In the genomic region with DNA sequence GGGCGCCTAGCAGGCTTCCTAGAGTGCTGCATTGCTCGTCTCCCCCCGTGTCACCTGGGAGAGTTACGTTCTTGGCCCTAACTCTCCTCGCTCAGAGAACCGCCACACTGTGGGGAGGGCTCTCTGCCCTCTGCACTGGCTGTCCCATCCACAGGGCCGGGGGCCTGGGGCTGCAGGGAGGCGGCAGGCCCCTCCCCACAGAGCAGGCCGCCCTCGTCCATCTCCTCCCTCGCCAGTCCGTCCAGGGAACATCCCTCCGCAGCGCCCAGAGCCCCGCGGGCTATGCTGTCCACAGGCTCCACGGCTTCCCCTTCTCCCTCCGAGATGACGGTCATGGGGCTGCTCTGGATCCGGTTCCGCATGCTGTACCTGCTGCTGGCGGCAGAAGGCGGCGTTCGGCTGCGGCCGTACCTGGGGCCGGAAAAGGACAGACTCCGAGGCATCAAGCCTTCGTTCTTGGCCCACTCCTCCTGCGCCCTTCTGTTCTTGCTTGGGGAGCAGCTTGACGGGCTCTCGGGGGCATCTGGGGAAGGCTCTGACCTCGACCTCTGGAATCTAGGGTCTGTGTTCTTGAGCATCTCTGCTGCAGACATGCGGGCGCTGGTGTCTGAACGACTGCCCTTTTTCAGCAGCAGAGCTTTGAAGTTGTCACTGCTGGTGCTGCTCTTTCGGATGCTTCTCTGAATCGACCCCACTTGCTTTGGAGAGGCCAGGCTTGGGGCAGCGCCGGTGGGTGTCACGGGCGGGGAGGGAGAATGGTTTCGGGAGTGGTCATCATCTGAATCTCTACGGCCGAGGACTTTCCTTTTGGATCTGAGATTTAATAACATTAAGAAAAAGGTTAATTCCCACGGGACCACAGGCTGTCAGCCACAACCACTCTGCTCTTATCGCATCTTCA, we compare ENCODE assay signal across 1 cellular context.
TF ChIP-seq lines count a peak whose summit lies in the region.

No MANE protein-coding gene starts in this region.

TF ChIP-seq in WTC11, 78 proteins besides CTCF, POLR2A, EP300 and RAD21 (continued from another document):
- TF ChIP-seq, protein P1, sequence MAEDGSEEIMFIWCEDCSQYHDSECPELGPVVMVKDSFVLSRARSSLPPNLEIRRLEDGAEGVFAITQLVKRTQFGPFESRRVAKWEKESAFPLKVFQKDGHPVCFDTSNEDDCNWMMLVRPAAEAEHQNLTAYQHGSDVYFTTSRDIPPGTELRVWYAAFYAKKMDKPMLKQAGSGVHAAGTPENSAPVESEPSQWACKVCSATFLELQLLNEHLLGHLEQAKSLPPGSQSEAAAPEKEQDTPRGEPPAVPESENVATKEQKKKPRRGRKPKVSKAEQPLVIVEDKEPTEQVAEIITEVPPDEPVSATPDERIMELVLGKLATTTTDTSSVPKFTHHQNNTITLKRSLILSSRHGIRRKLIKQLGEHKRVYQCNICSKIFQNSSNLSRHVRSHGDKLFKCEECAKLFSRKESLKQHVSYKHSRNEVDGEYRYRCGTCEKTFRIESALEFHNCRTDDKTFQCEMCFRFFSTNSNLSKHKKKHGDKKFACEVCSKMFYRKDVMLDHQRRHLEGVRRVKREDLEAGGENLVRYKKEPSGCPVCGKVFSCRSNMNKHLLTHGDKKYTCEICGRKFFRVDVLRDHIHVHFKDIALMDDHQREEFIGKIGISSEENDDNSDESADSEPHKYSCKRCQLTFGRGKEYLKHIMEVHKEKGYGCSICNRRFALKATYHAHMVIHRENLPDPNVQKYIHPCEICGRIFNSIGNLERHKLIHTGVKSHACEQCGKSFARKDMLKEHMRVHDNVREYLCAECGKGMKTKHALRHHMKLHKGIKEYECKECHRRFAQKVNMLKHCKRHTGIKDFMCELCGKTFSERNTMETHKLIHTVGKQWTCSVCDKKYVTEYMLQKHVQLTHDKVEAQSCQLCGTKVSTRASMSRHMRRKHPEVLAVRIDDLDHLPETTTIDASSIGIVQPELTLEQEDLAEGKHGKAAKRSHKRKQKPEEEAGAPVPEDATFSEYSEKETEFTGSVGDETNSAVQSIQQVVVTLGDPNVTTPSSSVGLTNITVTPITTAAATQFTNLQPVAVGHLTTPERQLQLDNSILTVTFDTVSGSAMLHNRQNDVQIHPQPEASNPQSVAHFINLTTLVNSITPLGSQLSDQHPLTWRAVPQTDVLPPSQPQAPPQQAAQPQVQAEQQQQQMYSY (CRISPR knock-in tag; IDR thresholded peaks at IDR 0.05), result no peak
- TF ChIP-seq ELF4 (CRISPR knock-in tag; IDR thresholded peaks at IDR 0.05; ENCODE audit: low read depth), result no peak
- TF ChIP-seq, protein P2, sequence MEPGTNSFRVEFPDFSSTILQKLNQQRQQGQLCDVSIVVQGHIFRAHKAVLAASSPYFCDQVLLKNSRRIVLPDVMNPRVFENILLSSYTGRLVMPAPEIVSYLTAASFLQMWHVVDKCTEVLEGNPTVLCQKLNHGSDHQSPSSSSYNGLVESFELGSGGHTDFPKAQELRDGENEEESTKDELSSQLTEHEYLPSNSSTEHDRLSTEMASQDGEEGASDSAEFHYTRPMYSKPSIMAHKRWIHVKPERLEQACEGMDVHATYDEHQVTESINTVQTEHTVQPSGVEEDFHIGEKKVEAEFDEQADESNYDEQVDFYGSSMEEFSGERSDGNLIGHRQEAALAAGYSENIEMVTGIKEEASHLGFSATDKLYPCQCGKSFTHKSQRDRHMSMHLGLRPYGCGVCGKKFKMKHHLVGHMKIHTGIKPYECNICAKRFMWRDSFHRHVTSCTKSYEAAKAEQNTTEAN (CRISPR knock-in tag; IDR thresholded peaks at IDR 0.05), result no peak
